In genomic region chr19:6828698-6829633, GRCh38 we compare ENCODE assay signal across 1 cellular context.
TF ChIP-seq lines count a peak whose summit lies in the region.

No MANE protein-coding gene starts in this region.

TF ChIP-seq in K562, 482 proteins besides CTCF, POLR2A, EP300 and RAD21 (continued from another document and continues in another):
- TF ChIP-seq CUX1 (CRISPR knock-in tag; IDR thresholded peaks at IDR 0.05) (no peak), CBFA2T2 (conservative IDR thresholded peaks at IDR 0.05) (no peak), MLX (CRISPR knock-in tag; conservative IDR thresholded peaks at IDR 0.05) (no peak), RBM17 (IDR thresholded peaks at IDR 0.05; ENCODE audit: borderline replicate concordance, low read depth, low read length) (no peak), ARID4B (CRISPR knock-in tag; IDR thresholded peaks at IDR 0.05) (no peak), TOE1 (IDR thresholded peaks at IDR 0.05; ENCODE audit: borderline replicate concordance) (no peak), TOE1 (CRISPR knock-in tag; IDR thresholded peaks at IDR 0.05; ENCODE audit: borderline replicate concordance, low read depth) (no peak), DNMT1 (IDR thresholded peaks at IDR 0.05) (no peak), KAT7 (CRISPR knock-in tag; IDR thresholded peaks at IDR 0.05; ENCODE audit: borderline replicate concordance) (no peak), STAT5A (IDR thresholded peaks at IDR 0.05; ENCODE audit: borderline replicate concordance, low read length) (no peak), VEZF1 (CRISPR knock-in tag; IDR thresholded peaks at IDR 0.05) (peak; percentile 51), ZSCAN29 (IDR thresholded peaks at IDR 0.05) (no peak), ZFX (CRISPR knock-in tag; IDR thresholded peaks at IDR 0.05) (no peak), JUN (IDR thresholded peaks at IDR 0.05; ENCODE audit: borderline replicate concordance, low read depth, low read length) (no peak), JUN (CRISPR knock-in tag; IDR thresholded peaks at IDR 0.05; ENCODE audit: borderline replicate concordance) (no peak), XRCC4 (IDR thresholded peaks at IDR 0.05; ENCODE audit: extremely low read depth, insufficient read depth, insufficient read length) (no peak), HNRNPK (IDR thresholded peaks at IDR 0.05; ENCODE audit: low read depth, low read length, poor library complexity, severe bottlenecking) (no peak), NCOA1 (IDR thresholded peaks at IDR 0.05; ENCODE audit: low read depth) (no peak), DIDO1 (tag; IDR thresholded peaks at IDR 0.05; ENCODE audit: low read depth) (no peak), ETS2 (tag; IDR thresholded peaks at IDR 0.05; ENCODE audit: borderline replicate concordance, poor library complexity, severe bottlenecking) (no peak), HINFP (tag; conservative IDR thresholded peaks at IDR 0.05; ENCODE audit: low read depth) (no peak), HDAC1 (IDR thresholded peaks at IDR 0.05) (no peak), KHSRP (IDR thresholded peaks at IDR 0.05) (no peak), SRF (CRISPR knock-in tag; IDR thresholded peaks at IDR 0.05) (0 out of 4 replicates have a peak, but pooled peaks of 1 of the 2 experiments have one; percentile 17), PRDM10 (IDR thresholded peaks at IDR 0.05; ENCODE audit: partially characterized antibody) (peak; percentile 96), ZNF174 (CRISPR knock-in tag; IDR thresholded peaks at IDR 0.05) (no peak), NR2C1 (IDR thresholded peaks at IDR 0.05) (no peak), NR2C1 (tag; IDR thresholded peaks at IDR 0.05) (no peak), HDAC6 (IDR thresholded peaks at IDR 0.05; ENCODE audit: low read depth, low read length) (no peak), ZNF449 (CRISPR knock-in tag; IDR thresholded peaks at IDR 0.05) (no peak), ZNF143 (CRISPR knock-in tag; IDR thresholded peaks at IDR 0.05) (no peak), CREBBP (IDR thresholded peaks at IDR 0.05; ENCODE audit: low read depth, low read length) (no peak), SP1 (CRISPR knock-in tag; IDR thresholded peaks at IDR 0.05) (peak; percentile 57; the same call in 1 of the 2 replicates), L3MBTL2 (IDR thresholded peaks at IDR 0.05) (no peak), BACH1 (tag; IDR thresholded peaks at IDR 0.05) (no peak), TEAD4 (IDR thresholded peaks at IDR 0.05; ENCODE audit: low read length) (no peak), TEAD4 (CRISPR knock-in tag; IDR thresholded peaks at IDR 0.05; ENCODE audit: borderline replicate concordance) (no peak), XRCC5 (IDR thresholded peaks at IDR 0.05; ENCODE audit: low read depth, low read length) (0 out of 2 replicates have a peak, but pooled peaks have one; percentile 30), ZNF23 (CRISPR knock-in tag; IDR thresholded peaks at IDR 0.05) (no peak), E2F4 (CRISPR knock-in tag; IDR thresholded peaks at IDR 0.05; ENCODE audit: low read depth) (no peak), CC2D1A (IDR thresholded peaks at IDR 0.05) (no peak)
